Comparison of ENCODE assay signal across 8 cellular contexts in genomic region chr3:113783463-113783862, GRCh38.
DNase-seq lines count a peak whose midpoint lies in the region; ATAC-seq and TF ChIP-seq lines count a peak whose summit lies in the region.

No MANE protein-coding gene starts in this region.

- H3K27me3 ChIP-seq in HL-60 (ENCODE audit: insufficient read depth, poor library complexity, severe bottlenecking): no peaks in the 10 kb centered on the region

- H3K4me3 ChIP-seq in HL-60 (replicated peaks; ENCODE audit: insufficient read depth, low read length) (no peak overlapping the region), skeletal muscle cell (ENCODE audit: low read depth, low read length) (no peak overlapping the region)

- ATAC-seq in GM18873 (IDR thresholded peaks at IDR 0.05; ENCODE audit: low FRiP score, unreplicated experiment): no peak

- TF ChIP-seq CTCF in HL-60 (IDR thresholded peaks at IDR 0.05; ENCODE audit: insufficient read depth, low read length): no peak

- H3K27ac ChIP-seq in HL-60 (replicated peaks): peak overlapping the region; percentile 35

- DNase-seq in DMS53 (lab: John Stamatoyannopoulos, UW) (peak; percentile 7), DMS53 treated with DMSO at 0.1 percent for 48 hours (lab: John Stamatoyannopoulos, UW; ENCODE audit: unreplicated experiment) (no peak), HL-60 (ENCODE audit: low read depth in 1 of 2, low spot score in 1 of 2) (peak in 1 of 2 experiments; percentile 13), brain pericyte (ENCODE audit: low read depth, low spot score) (peak; percentile 60), skeletal muscle cell (ENCODE audit: low read depth) (peak; percentile 85), HPDE6-E6E7 (ENCODE audit: extremely low spot score) (no peak)
- no peak for DNase-seq in activated T-cell treated with anti-CD3 and anti-CD28 coated beads, Interleukin-2, amount 50 U/mL, for 48 hours

Comparison
In these comparisons a context has a peak if more than half of its experiments do, and no peak if none do; other contexts are left out.
1. DNase-seq: peak in DMS53 (single experiment), brain pericyte (single experiment) and skeletal muscle cell (single experiment); none in DMS53 treated with DMSO at 0.1 percent for 48 hours (single experiment), activated T-cell treated with anti-CD3 and anti-CD28 coated beads, Interleukin-2, amount 50 U/mL, for 48 hours (0 of 2) and HPDE6-E6E7 (single experiment).